Comparison of ENCODE assay signal across 19 cellular contexts in genomic region chr17:16282522-16282921, GRCh38.
DNase-seq lines count a peak whose midpoint lies in the region; ATAC-seq, FAIRE-seq and TF ChIP-seq lines count a peak whose summit lies in the region.
"Had no signal": no experiment of that assay in that cellular context is flagged by ENCODE, and none has a peak within 500 bp of the region (broad histone marks: within the 10 kb centered on the region; RNA-seq: fewer than 3 reads in every experiment).

No MANE protein-coding gene starts in this region.

- no peaks in the 10 kb centered on the region for H3K79me2 ChIP-seq in astrocyte (ENCODE audit: insufficient read depth, low read length)

- H4K20me1 ChIP-seq in astrocyte (ENCODE audit: insufficient read depth, low read length): no peaks in the 10 kb centered on the region

- H3K27me3 ChIP-seq in astrocyte (ENCODE audit: insufficient read depth, low read length): no peaks in the 10 kb centered on the region
- H3K27me3 ChIP-seq: heart left ventricle, testis had no signal

- peaks cover 69% of the 10 kb centered on the region for H3K4me1 ChIP-seq in astrocyte (ENCODE audit: insufficient read depth, low read length)

- H3K9me3 ChIP-seq in astrocyte (ENCODE audit: insufficient read depth, low read depth, low read length): no peaks in the 10 kb centered on the region
- H3K9me3 ChIP-seq: heart left ventricle, psoas muscle, testis had no signal

- TF ChIP-seq CTCF in astrocyte (IDR thresholded peaks at IDR 0.05; ENCODE audit: insufficient read depth, low read depth, low read length): no peak

- H3K36me3 Mint-ChIP-seq in astrocyte (ENCODE audit: low read depth, unreplicated experiment): no peaks in the 10 kb centered on the region

- H3K27me3 Mint-ChIP-seq in astrocyte (ENCODE audit: low read depth, unreplicated experiment): no peaks in the 10 kb centered on the region
- H3K27me3 Mint-ChIP-seq: activated T-helper 17 cell treated with anti-CD3 and anti-CD28 coated beads, Interleukin-2, amount 50 U/mL, for 72 hours; memory B cell had no signal

- peak; percentile 63 for FAIRE-seq in astrocyte (lab: Jason Lieb, UNC)
- no peak for FAIRE-seq in GM19239 (lab: Jason Lieb, UNC)
- FAIRE-seq: G401.6 had no signal

- H3K4me3 ChIP-seq in astrocyte (ENCODE audit: insufficient read depth, low read depth, low read length): no peak overlapping the region
- H3K4me3 ChIP-seq: coronary artery, heart left ventricle, psoas muscle, testis had no signal

- no peak overlapping the region for H3K9ac ChIP-seq in astrocyte (ENCODE audit: low read length)

- in situ Hi-C loops in ACHN (cut with HindIII; ENCODE audit: low pct_ligation_motif_present, low pct_unique_long_range_greater_than_20kb, low sequenced_read_pairs): loop anchor here (25.0 kb wide), 1 partner anchor 230 kb away; no protein-coding TSS in a partner anchor

- H3K9me3 Mint-ChIP-seq in astrocyte (ENCODE audit: unreplicated experiment): peaks cover 5% of the 10 kb centered on the region
- H3K9me3 Mint-ChIP-seq: activated T-helper 17 cell treated with anti-CD3 and anti-CD28 coated beads, Interleukin-2, amount 50 U/mL, for 72 hours; memory B cell had no signal

- H2AFZ ChIP-seq in astrocyte (ENCODE audit: low read depth, low read length): no peak overlapping the region

- peak; percentile 92 for DNase-seq in ACHN
- DNase-seq in HT1080 (ENCODE audit: low read depth): peak; percentile 84
- peak; percentile 96 for DNase-seq in astrocyte (ENCODE audit: low read depth)
- DNase-seq in iris pigment epithelial cell (ENCODE audit: low read depth): peak; percentile 86
- no peak for DNase-seq in GM19239 (ENCODE audit: insufficient read length, low spot score)
- no peak for DNase-seq in C1 segment of cervical spinal cord (lab: John Stamatoyannopoulos, UW)
- DNase-seq in activated gamma-delta T cell treated with Interleukin-2 at 50 U/mL for 16 hours: no peak
- DNase-seq: AML-193, heart left ventricle, NCI-H1105, NCI-H524, psoas muscle, SHP77 treated with DMSO at 0.1 percent for 48 hours, testis had no signal

- peak overlapping the region; percentile 76 for H3K27ac ChIP-seq in astrocyte (ENCODE audit: low read depth, low read length)
- H3K27ac ChIP-seq: coronary artery, heart left ventricle, psoas muscle, testis had no signal

- H3K4me1 Mint-ChIP-seq in astrocyte (ENCODE audit: low read depth, unreplicated experiment): peaks cover 60% of the 10 kb centered on the region

- no peaks in the 10 kb centered on the region for H3K36me3 ChIP-seq in astrocyte (ENCODE audit: insufficient read depth, low read length)

- peak overlapping the region; percentile 96 for H3K27ac Mint-ChIP-seq in astrocyte (ENCODE audit: unreplicated experiment)
- H3K27ac Mint-ChIP-seq: activated T-helper 17 cell treated with anti-CD3 and anti-CD28 coated beads, Interleukin-2, amount 50 U/mL, for 72 hours; memory B cell had no signal

- no peak for ATAC-seq in GM21526 (IDR thresholded peaks at IDR 0.05; ENCODE audit: low FRiP score, unreplicated experiment)
- ATAC-seq: activated T-helper 17 cell treated with anti-CD3 and anti-CD28 coated beads, Interleukin-2, amount 50 U/mL, for 72 hours; heart left ventricle; psoas muscle had no signal

- H3K4me3 Mint-ChIP-seq in astrocyte (ENCODE audit: unreplicated experiment): no peak overlapping the region
- H3K4me3 Mint-ChIP-seq: activated T-helper 17 cell treated with anti-CD3 and anti-CD28 coated beads, Interleukin-2, amount 50 U/mL, for 72 hours; memory B cell had no signal

- peak overlapping the region; percentile 74 for H3K4me2 ChIP-seq in astrocyte (ENCODE audit: low read length)

Comparison
In these comparisons a context has a peak if more than half of its experiments do, and no peak if none do; other contexts are left out.
1. DNase-seq: peak in ACHN (single experiment), HT1080 (single experiment), astrocyte (single experiment) and iris pigment epithelial cell (single experiment); none in GM19239 (single experiment), C1 segment of cervical spinal cord (0 of 14) and activated gamma-delta T cell treated with Interleukin-2 at 50 U/mL for 16 hours (single experiment).